ENCODE assay signal across 8 cellular contexts in the genomic region with DNA sequence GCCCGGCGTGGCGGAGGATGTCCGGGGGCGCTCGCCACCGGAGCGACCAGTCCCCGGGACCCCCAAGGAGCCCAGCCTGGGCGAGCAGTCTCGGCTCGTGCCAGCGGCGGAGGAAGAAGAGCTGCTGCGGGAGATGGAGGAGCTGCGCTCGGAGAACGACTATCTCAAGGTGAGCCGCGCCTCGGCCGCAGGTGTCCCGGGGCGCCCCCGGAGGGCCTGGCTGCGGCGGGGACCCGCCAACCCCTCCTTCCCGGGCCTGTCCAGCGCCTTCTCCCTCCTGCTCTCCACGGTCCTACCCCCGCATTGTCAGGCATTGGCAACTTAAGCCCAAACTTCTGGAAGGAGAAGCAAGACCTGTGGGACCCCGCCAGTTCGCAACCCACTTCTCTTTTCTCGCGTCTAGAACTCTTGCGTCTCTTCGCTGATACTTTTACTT. TPM values are rescaled to one million over a fixed set of nuclear protein-coding genes. Genes with fewer than 3 reads are reported as not detected.
A peak's percentile ranks its signal among the peaks of the same experiment; 100 is the strongest.
DNase-seq lines count a peak whose midpoint lies in the region; ATAC-seq and TF ChIP-seq lines count a peak whose summit lies in the region.

No MANE protein-coding gene starts in this region.

- H3K4me3 Mint-ChIP-seq in CD4-positive, alpha-beta T cell: peak overlapping the region; percentile 98
- peak overlapping the region; percentile 98 for H3K4me3 Mint-ChIP-seq in memory B cell

- H3K4me1 ChIP-seq in KMS-11 (ENCODE audit: low read depth, poor library complexity, severe bottlenecking): peaks cover 11% of the 10 kb centered on the region
- peaks cover 17% of the 10 kb centered on the region for H3K4me1 ChIP-seq in upper lobe of right lung

- no peak for TF ChIP-seq CTCF in CD4-positive, alpha-beta T cell (IDR thresholded peaks at IDR 0.05)
- no peak for TF ChIP-seq CTCF in KMS-11 (conservative IDR thresholded peaks at IDR 0.05; ENCODE audit: low read depth, low read length)
- TF ChIP-seq CTCF in upper lobe of right lung (IDR thresholded peaks at IDR 0.05): no peak

- H3K9ac ChIP-seq in KMS-11: peak overlapping the region; percentile 30; the same call in 1 of the 2 replicates

- no peaks in the 10 kb centered on the region for H3K9me3 ChIP-seq in CD4-positive, alpha-beta T cell (ENCODE audit: control insufficient read depth, low read length)
- H3K9me3 ChIP-seq in upper lobe of right lung: no peaks in the 10 kb centered on the region

- H3K4me3 ChIP-seq in KMS-11 (IDR thresholded peaks at IDR 0.05; ENCODE audit: insufficient read depth, low read depth, low read length) (no peak overlapping the region), upper lobe of right lung (peak overlapping the region; percentile 58)

- CTCF ChIA-PET in CD4-positive, alpha-beta T cell (lab: Charles Lee): interaction anchor here (3.3 kb wide), 1 partner anchor 10 kb away, joined by 19 read pairs; no protein-coding TSS in a partner anchor

- H3K36me3 ChIP-seq in KMS-11 (ENCODE audit: insufficient read depth): no peaks in the 10 kb centered on the region
- H3K36me3 ChIP-seq in upper lobe of right lung: no peaks in the 10 kb centered on the region

- peaks cover 4% of the 10 kb centered on the region for H3K36me3 Mint-ChIP-seq in CD4-positive, alpha-beta T cell (ENCODE audit: low read depth)
- peaks cover 1% of the 10 kb centered on the region for H3K36me3 Mint-ChIP-seq in memory B cell

- peak overlapping the region; percentile 41; the same call in 1 of the 2 replicates for H2AFZ ChIP-seq in KMS-11 (ENCODE audit: low read depth)

- DNase-seq in CD4-positive, alpha-beta T cell: peak in 2 of 10 experiments; percentile 13
- DNase-seq in astrocyte of the hippocampus (ENCODE audit: low read depth, low spot score): peak; percentile 54
- DNase-seq in memory B cell (ENCODE audit: low spot score in 2 of 2): peak; percentile 38 to 57
- peak; percentile 64 for DNase-seq in upper lobe of right lung
- no peak for DNase-seq in kidney glomerular epithelial cell (lab: John Stamatoyannopoulos, UW)

- no peaks in the 10 kb centered on the region for H4K20me1 ChIP-seq in KMS-11 (ENCODE audit: insufficient read depth)

- H3K27ac Mint-ChIP-seq in CD4-positive, alpha-beta T cell: no peak overlapping the region
- peak overlapping the region; percentile 28 for H3K27ac Mint-ChIP-seq in memory B cell

- POLR2A ChIA-PET in CD4-positive, alpha-beta T cell (lab: Charles Lee): no interaction called here

- H3K4me2 ChIP-seq in KMS-11: peak overlapping the region; percentile 76; the same call in 1 of the 2 replicates

- H3K27me3 Mint-ChIP-seq in CD4-positive, alpha-beta T cell: peaks cover 64% of the 10 kb centered on the region
- peaks cover 19% of the 10 kb centered on the region for H3K27me3 Mint-ChIP-seq in memory B cell

- peaks cover 51% of the 10 kb centered on the region for H3K27me3 ChIP-seq in CD4-positive, alpha-beta T cell (ENCODE audit: control insufficient read depth, insufficient read depth, low read length)
- H3K27me3 ChIP-seq in KMS-11 (ENCODE audit: insufficient read depth, low read depth) (no peaks in the 10 kb centered on the region; the same call in 1 of the 2 replicates), upper lobe of right lung (no peaks in the 10 kb centered on the region)

- ATAC-seq in CD4-positive, alpha-beta T cell (ENCODE audit: poor library complexity): no peak
- peak; percentile 14 for ATAC-seq in memory B cell (ENCODE audit: low read depth)
- no peak for ATAC-seq in upper lobe of right lung
- ATAC-seq in GM19351 (IDR thresholded peaks at IDR 0.05; ENCODE audit: unreplicated experiment): no peak
- ATAC-seq in HG03342 (IDR thresholded peaks at IDR 0.05; ENCODE audit: unreplicated experiment): no peak

- H3K79me2 ChIP-seq in KMS-11 (ENCODE audit: insufficient read depth, low read depth): no peaks in the 10 kb centered on the region

- peaks cover 22% of the 10 kb centered on the region for H3K4me1 Mint-ChIP-seq in CD4-positive, alpha-beta T cell (ENCODE audit: low read depth)
- H3K4me1 Mint-ChIP-seq in memory B cell: peaks cover 13% of the 10 kb centered on the region

- intact Hi-C loops in CD4-positive, alpha-beta T cell (cut with DNase I, micrococcal nuclease): loop anchor here (5.0 kb wide), 4 partner anchors 36 to 766 kb away; a partner anchor contains a TSS
- intact Hi-C loops in upper lobe of right lung (cut with DNase I): no loop called here

- no peak overlapping the region for H3K27ac ChIP-seq in CD4-positive, alpha-beta T cell (ENCODE audit: low read depth, low read length)
- no peak overlapping the region for H3K27ac ChIP-seq in KMS-11
- H3K27ac ChIP-seq in upper lobe of right lung: peak overlapping the region; percentile 24

- no peaks in the 10 kb centered on the region for H3K9me3 Mint-ChIP-seq in CD4-positive, alpha-beta T cell
- H3K9me3 Mint-ChIP-seq in memory B cell: peaks cover 1% of the 10 kb centered on the region

RNA-seq across cellular contexts. Expression of a gene that starts 1.2 kb away (rescaled TPM):
- under 1 TPM; 0.11 to 0.55 TPM for total RNA-seq in CD4-positive, alpha-beta T cell
- total RNA-seq in upper lobe of right lung: 10.1 TPM
